1 cellular context compared by ENCODE assay signal in genomic region chr11:102317099-102317767, GRCh38.
A peak's percentile ranks its signal among the peaks of the same experiment; 100 is the strongest.
TF ChIP-seq lines count a peak whose summit lies in the region.

BIRC3 (plus strand) TSS chr11:102317484; CDS start chr11:102324510, 7,026 bp downstream.

TF ChIP-seq in HepG2, 621 proteins besides CTCF, POLR2A, EP300 and RAD21 (continued from another document and continues in another):
- no peak for TF ChIP-seq ZBTB40 (IDR thresholded peaks at IDR 0.05)
- TF ChIP-seq ZBTB40 (CRISPR knock-in tag; IDR thresholded peaks at IDR 0.05), result peak; percentile 69; the same call in 1 of the 2 replicates
- TF ChIP-seq ATF7 (IDR thresholded peaks at IDR 0.05), result no peak
- TF ChIP-seq ATF7 (CRISPR knock-in tag; IDR thresholded peaks at IDR 0.05), result peak; percentile 68; the same call in 1 of the 2 replicates
- peak; percentile 29; the same call in 1 of the 2 replicates for TF ChIP-seq PAXIP1 (CRISPR knock-in tag; conservative IDR thresholded peaks at IDR 0.05)
- no peak for TF ChIP-seq MTF1 (CRISPR knock-in tag; IDR thresholded peaks at IDR 0.05)
- no peak for TF ChIP-seq LCORL (IDR thresholded peaks at IDR 0.05)
- peak; percentile 65 for TF ChIP-seq LCORL (CRISPR knock-in tag; IDR thresholded peaks at IDR 0.05)
- TF ChIP-seq TBX2 (CRISPR knock-in tag; IDR thresholded peaks at IDR 0.05; ENCODE audit: borderline replicate concordance), result peak; percentile 75; the same call in 1 of the 2 replicates
- TF ChIP-seq BORCS8-MEF2B (CRISPR knock-in tag; IDR thresholded peaks at IDR 0.05), result peak; percentile 61; the same call in 1 of the 2 replicates
- peak; percentile 65; the same call in 1 of the 2 replicates for TF ChIP-seq BCL3 (CRISPR knock-in tag; IDR thresholded peaks at IDR 0.05)
- 0 out of 2 replicates have a peak, but pooled peaks have one; percentile 39 for TF ChIP-seq ZBTB3 (CRISPR knock-in tag; IDR thresholded peaks at IDR 0.05; ENCODE audit: borderline replicate concordance, low read depth)
- peak; percentile 65 for TF ChIP-seq SRSF1 (optimal IDR thresholded peaks at IDR 0.05; ENCODE audit: low read depth, low read length)
- TF ChIP-seq, protein P1, sequence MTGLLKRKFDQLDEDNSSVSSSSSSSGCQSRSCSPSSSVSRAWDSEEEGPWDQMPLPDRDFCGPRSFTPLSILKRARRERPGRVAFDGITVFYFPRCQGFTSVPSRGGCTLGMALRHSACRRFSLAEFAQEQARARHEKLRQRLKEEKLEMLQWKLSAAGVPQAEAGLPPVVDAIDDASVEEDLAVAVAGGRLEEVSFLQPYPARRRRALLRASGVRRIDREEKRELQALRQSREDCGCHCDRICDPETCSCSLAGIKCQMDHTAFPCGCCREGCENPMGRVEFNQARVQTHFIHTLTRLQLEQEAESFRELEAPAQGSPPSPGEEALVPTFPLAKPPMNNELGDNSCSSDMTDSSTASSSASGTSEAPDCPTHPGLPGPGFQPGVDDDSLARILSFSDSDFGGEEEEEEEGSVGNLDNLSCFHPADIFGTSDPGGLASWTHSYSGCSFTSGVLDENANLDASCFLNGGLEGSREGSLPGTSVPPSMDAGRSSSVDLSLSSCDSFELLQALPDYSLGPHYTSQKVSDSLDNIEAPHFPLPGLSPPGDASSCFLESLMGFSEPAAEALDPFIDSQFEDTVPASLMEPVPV (CRISPR knock-in tag; IDR thresholded peaks at IDR 0.05), result 0 out of 2 replicates have a peak, but pooled peaks have one; percentile 58
- 0 out of 2 replicates have a peak, but pooled peaks have one; percentile 35 for TF ChIP-seq GFI1 (CRISPR knock-in tag; IDR thresholded peaks at IDR 0.05; ENCODE audit: borderline replicate concordance)
- TF ChIP-seq ZSCAN21 (CRISPR knock-in tag; IDR thresholded peaks at IDR 0.05; ENCODE audit: borderline replicate concordance), result peak; percentile 77
- 0 out of 2 replicates have a peak, but pooled peaks have one; percentile 46 for TF ChIP-seq ZNF441 (CRISPR knock-in tag; IDR thresholded peaks at IDR 0.05; ENCODE audit: borderline replicate concordance)
- TF ChIP-seq HNRNPLL (IDR thresholded peaks at IDR 0.05; ENCODE audit: low read depth, low read length, poor library complexity, severe bottlenecking), result peak; percentile 70
- TF ChIP-seq ZNF639 (CRISPR knock-in tag; conservative IDR thresholded peaks at IDR 0.05), result no peak
- 0 out of 2 replicates have a peak, but pooled peaks have one; percentile 64 for TF ChIP-seq GZF1 (CRISPR knock-in tag; IDR thresholded peaks at IDR 0.05)
- TF ChIP-seq CREBL2 (CRISPR knock-in tag; IDR thresholded peaks at IDR 0.05; ENCODE audit: borderline replicate concordance), result no peak
- TF ChIP-seq, protein P2, sequence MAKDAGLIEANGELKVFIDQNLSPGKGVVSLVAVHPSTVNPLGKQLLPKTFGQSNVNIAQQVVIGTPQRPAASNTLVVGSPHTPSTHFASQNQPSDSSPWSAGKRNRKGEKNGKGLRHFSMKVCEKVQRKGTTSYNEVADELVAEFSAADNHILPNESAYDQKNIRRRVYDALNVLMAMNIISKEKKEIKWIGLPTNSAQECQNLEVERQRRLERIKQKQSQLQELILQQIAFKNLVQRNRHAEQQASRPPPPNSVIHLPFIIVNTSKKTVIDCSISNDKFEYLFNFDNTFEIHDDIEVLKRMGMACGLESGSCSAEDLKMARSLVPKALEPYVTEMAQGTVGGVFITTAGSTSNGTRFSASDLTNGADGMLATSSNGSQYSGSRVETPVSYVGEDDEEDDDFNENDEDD (CRISPR knock-in tag; IDR thresholded peaks at IDR 0.05; ENCODE audit: borderline replicate concordance), result peak; percentile 76
- TF ChIP-seq HBP1 (CRISPR knock-in tag; IDR thresholded peaks at IDR 0.05; ENCODE audit: low read depth), result 0 out of 2 replicates have a peak, but pooled peaks have one; percentile 58
- TF ChIP-seq YY1 (IDR thresholded peaks at IDR 0.05; ENCODE audit: insufficient read depth, insufficient replicate concordance, low read depth, low read length), result peak; percentile 16
- TF ChIP-seq SP4 (CRISPR knock-in tag; IDR thresholded peaks at IDR 0.05), result 0 out of 2 replicates have a peak, but pooled peaks have one; percentile 39
- no peak for TF ChIP-seq ZZZ3 (CRISPR knock-in tag; IDR thresholded peaks at IDR 0.05; ENCODE audit: borderline replicate concordance)
- TF ChIP-seq ZNF253 (CRISPR knock-in tag; IDR thresholded peaks at IDR 0.05; ENCODE audit: borderline replicate concordance), result 0 out of 2 replicates have a peak, but pooled peaks have one; percentile 80
- TF ChIP-seq FOXJ3 (CRISPR knock-in tag; IDR thresholded peaks at IDR 0.05; ENCODE audit: borderline replicate concordance), result no peak
- TF ChIP-seq ZNF772 (CRISPR knock-in tag; IDR thresholded peaks at IDR 0.05), result 0 out of 2 replicates have a peak, but pooled peaks have one; percentile 77
- TF ChIP-seq NR2C2 (CRISPR knock-in tag; IDR thresholded peaks at IDR 0.05; ENCODE audit: borderline replicate concordance), result peak; percentile 36; the same call in 1 of the 2 replicates
- peak; percentile 52; the same call in 1 of the 2 replicates for TF ChIP-seq RBFOX2 (IDR thresholded peaks at IDR 0.05; ENCODE audit: low read depth, low read length)
- TF ChIP-seq, protein P3, sequence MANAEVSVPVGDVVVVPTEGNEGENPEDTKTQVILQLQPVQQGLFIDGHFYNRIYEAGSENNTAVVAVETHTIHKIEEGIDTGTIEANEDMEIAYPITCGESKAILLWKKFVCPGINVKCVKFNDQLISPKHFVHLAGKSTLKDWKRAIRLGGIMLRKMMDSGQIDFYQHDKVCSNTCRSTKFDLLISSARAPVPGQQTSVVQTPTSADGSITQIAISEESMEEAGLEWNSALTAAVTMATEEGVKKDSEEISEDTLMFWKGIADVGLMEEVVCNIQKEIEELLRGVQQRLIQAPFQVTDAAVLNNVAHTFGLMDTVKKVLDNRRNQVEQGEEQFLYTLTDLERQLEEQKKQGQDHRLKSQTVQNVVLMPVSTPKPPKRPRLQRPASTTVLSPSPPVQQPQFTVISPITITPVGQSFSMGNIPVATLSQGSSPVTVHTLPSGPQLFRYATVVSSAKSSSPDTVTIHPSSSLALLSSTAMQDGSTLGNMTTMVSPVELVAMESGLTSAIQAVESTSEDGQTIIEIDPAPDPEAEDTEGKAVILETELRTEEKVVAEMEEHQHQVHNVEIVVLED (CRISPR knock-in tag; IDR thresholded peaks at IDR 0.05; ENCODE audit: borderline replicate concordance), result peak; percentile 69; the same call in 1 of the 2 replicates
- TF ChIP-seq ZNF251 (CRISPR knock-in tag; IDR thresholded peaks at IDR 0.05), result 0 out of 2 replicates have a peak, but pooled peaks have one; percentile 47
- TF ChIP-seq HNRNPK (IDR thresholded peaks at IDR 0.05; ENCODE audit: low read depth, low read length, poor library complexity, severe bottlenecking), result no peak
